Comparison of ENCODE assay signal across 29 cellular contexts in the genomic region with DNA sequence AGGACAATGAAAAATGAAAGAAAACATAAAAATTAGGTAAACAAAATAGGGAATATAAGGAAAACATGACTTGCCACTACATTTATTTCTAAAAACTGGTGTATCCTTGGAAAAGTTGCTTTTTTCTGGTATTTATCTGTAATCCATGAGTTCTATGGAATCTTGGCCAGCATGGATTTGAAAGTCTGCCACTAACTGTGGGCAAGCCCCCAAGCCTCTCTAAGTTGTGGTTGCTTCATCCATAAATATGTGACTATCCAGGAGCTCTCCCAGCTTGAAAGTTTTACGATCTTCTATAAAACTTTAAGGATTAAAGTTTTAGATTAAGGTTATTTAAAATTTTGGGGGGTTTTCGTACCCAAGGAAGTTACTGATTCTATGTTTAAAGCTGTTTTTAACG. TPM values are rescaled to one million over a fixed set of nuclear protein-coding genes. Genes with fewer than 3 reads are reported as not detected.
DNase-seq lines count a peak whose midpoint lies in the region; ATAC-seq and TF ChIP-seq lines count a peak whose summit lies in the region.
"Had no signal": no experiment of that assay in that cellular context is flagged by ENCODE, and none has a peak within 500 bp of the region (broad histone marks: within the 10 kb centered on the region; RNA-seq: fewer than 3 reads in every experiment).

No MANE protein-coding gene starts in this region.

- H3K4me1 ChIP-seq in heart right ventricle = peaks cover 0 to 5% (median 0%) of the 10 kb centered on the region in 9 donors
- H3K4me1 ChIP-seq: breast epithelium had no signal

- TF ChIP-seq CTCF in heart right ventricle (IDR thresholded peaks at IDR 0.05) = no peak
- TF ChIP-seq CTCF in fibroblast of villous mesenchyme (IDR thresholded peaks at IDR 0.05; ENCODE audit: insufficient read depth, low read depth, low read length) = no peak

- intact Hi-C loops in left ventricle myocardium superior (cut with micrococcal nuclease) (no loop called here), heart right ventricle (cut with DNase I) (no loop called here)

- peaks cover 0 to 12% (median 4%) of the 10 kb centered on the region in 11 donors for H3K9me3 ChIP-seq in heart right ventricle
- H3K9me3 ChIP-seq: adrenal gland, mucosa of descending colon had no signal

- peaks cover 0 to 8% (median 0%) of the 10 kb centered on the region in 9 donors for H3K36me3 ChIP-seq in heart right ventricle
- H3K36me3 ChIP-seq: adrenal gland, breast epithelium had no signal

- H3K27ac ChIP-seq in heart right ventricle = no peak overlapping the region
- H3K27ac ChIP-seq: adrenal gland, breast epithelium, epithelial cell of prostate had no signal

- DNase-seq in left ventricle myocardium superior (peak; percentile 32), heart right ventricle (no peak), astrocyte of the hippocampus (ENCODE audit: low read depth, low spot score) (peak; percentile 49), fibroblast of villous mesenchyme (ENCODE audit: low read depth) (peak; percentile 74), LoVo (ENCODE audit: low spot score) (no peak)
- no peak for DNase-seq in effector CD8-positive, alpha-beta T cell (lab: John Stamatoyannopoulos, UW)
- DNase-seq: activated CD4-positive, alpha-beta T cell treated with anti-CD3 and anti-CD28 coated beads, Interleukin-2, amount 50 U/mL, for 48 hours; activated CD4-positive, CD25-positive, alpha-beta regulatory T cell treated with anti-CD3 and anti-CD28 coated beads, Interleukin-2, amount 50 U/mL, for 72 hours; activated naive CD4-positive, alpha-beta T cell treated with anti-CD3 and anti-CD28 coated beads for 36 hours; CD8-positive, alpha-beta memory T cell; HCEC 1CT; Karpas-422; kidney glomerular epithelial cell; mucosa of descending colon; MV-4-11; natural killer cell; NCI-H1436; NCI-H2081 treated with DMSO at 0.1 percent for 48 hours; NCI-H345; NCI-H69; nucleus accumbens; SHP77 treated with DMSO at 0.1 percent for 48 hours; stimulated activated naive B cell treated with anti-CD40 and anti-IgM and Interleukin-4, amounts not matched to agents 10 μg/mL and 1 μg/mL and 100 μg/mL, for 72 hours had no signal

- ATAC-seq in left ventricle myocardium superior = no peak
- no peak for ATAC-seq in heart right ventricle
- ATAC-seq in GM19395 (IDR thresholded peaks at IDR 0.05; ENCODE audit: unreplicated experiment) = no peak
- ATAC-seq in GM21515 (IDR thresholded peaks at IDR 0.05; ENCODE audit: unreplicated experiment) = no peak
- ATAC-seq: GM12878; mucosa of descending colon; natural killer cell; stimulated activated naive B cell treated with anti-CD40 and anti-IgM and Interleukin-4, amounts not matched to agents 10 μg/mL and 1 μg/mL and 100 μg/mL, for 72 hours had no signal

- peaks cover 0 to 24% (median 0%) of the 10 kb centered on the region in 7 donors for H3K27me3 ChIP-seq in heart right ventricle
- H3K27me3 ChIP-seq: adrenal gland had no signal

- H3K4me3 ChIP-seq in heart right ventricle = no peak overlapping the region
- no peak overlapping the region for H3K4me3 ChIP-seq in fibroblast of villous mesenchyme (ENCODE audit: low read depth, low read length)
- H3K4me3 ChIP-seq: adrenal gland, breast epithelium, GM12878, mucosa of descending colon had no signal

- 49 to 60% methylated on average over 3 of the region's 3 CpGs for WGBS in heart right ventricle, 2 donors

RNA-seq across cellular contexts. Expression of a gene that starts 21.8 kb away (rescaled TPM):
- 35.6 TPM for total RNA-seq in left ventricle myocardium superior
- 10 to 100 TPM; 22.4 to 42.5 (median 35.1) TPM for total RNA-seq in heart right ventricle
- polyA plus RNA-seq in heart right ventricle = 10 to 100 TPM in 1 of 2 donors, 1 to 10 TPM in 1; 6.7 to 14.8 TPM
- 43.2 and 53.5 TPM in 2 replicates for total RNA-seq in fibroblast of villous mesenchyme

Comparison
In these comparisons a context has a peak if more than half of its experiments do, and no peak if none do; other contexts are left out.
1. DNase-seq: peak in left ventricle myocardium superior (single experiment), astrocyte of the hippocampus (single experiment) and fibroblast of villous mesenchyme (single experiment); none in heart right ventricle (0 of 2), LoVo (single experiment) and effector CD8-positive, alpha-beta T cell (single experiment).